8 cellular contexts compared by ENCODE assay signal in the genomic region with DNA sequence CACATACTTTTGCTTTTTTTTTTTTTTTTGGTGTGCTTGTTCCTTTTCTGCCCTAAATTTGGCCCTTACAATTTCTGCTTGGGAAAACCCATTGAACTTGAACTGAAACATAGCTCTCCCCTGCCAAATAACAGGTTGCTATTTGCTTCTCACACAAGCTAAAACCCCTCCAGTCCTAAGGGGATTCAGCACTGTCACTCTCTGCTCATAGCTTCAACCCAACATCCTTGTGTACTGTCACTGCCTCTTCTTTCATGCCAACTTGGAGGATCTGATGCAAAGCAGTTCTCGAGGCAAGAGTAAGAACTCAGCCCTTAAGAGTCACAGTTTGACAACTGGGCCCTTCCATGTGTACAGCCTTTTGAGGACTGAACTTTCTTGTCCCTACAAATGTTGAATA.
"Had no signal": no experiment of that assay in that cellular context is flagged by ENCODE, and none has a peak within 500 bp of the region (broad histone marks: within the 10 kb centered on the region; RNA-seq: fewer than 3 reads in every experiment).

No MANE protein-coding gene starts in this region.

- ATAC-seq: GM23338, HCT116, K562 had no signal

- H3K9me3 Mint-ChIP-seq: HFFc6 had no signal

- H3K9me3 ChIP-seq: HAP-1 had no signal

- H3K4me3 ChIP-seq: GM23338, HAP-1, K562 had no signal

- H2AFZ ChIP-seq: GM23338 had no signal

- H3K4me3 Mint-ChIP-seq: GM23338, HFFc6 had no signal

- DNase-seq: H7, HFFc6, IMR-90, KG1 had no signal

- H3K36me3 ChIP-seq: HAP-1 had no signal

- H3K27ac Mint-ChIP-seq: GM23338 had no signal

- H3K4me2 ChIP-seq: GM23338 had no signal
